Comparison of ENCODE assay signal across 20 cellular contexts in the genomic region with DNA sequence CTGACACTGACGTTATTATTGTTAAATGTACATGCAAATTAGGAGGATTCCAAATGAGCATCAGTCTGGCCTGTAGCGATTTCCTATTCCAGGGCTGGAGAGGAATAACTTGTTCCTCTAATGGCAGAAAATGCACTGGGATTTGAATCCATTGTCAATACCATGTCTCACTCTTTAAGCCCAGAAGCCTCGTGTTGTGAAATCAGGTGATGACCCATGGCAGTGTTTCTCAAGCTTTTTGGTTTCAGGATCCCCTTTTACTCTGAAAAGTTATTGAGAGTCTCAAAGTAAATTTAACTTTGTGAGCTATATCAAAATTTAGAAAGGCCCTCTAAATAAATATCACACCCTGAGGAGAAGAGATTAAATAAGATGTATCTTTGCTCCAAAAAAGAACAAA.
"Had no signal": no experiment of that assay in that cellular context is flagged by ENCODE, and none has a peak within 500 bp of the region (broad histone marks: within the 10 kb centered on the region; RNA-seq: fewer than 3 reads in every experiment).

No MANE protein-coding gene starts in this region.

- DNase-seq: activated CD4-positive, alpha-beta memory T cell treated with anti-CD3 and anti-CD28 coated beads for 36 hours; activated CD4-positive, alpha-beta T cell treated with anti-CD3 and anti-CD28 coated beads for 4 hours; activated CD4-positive, CD25-positive, alpha-beta regulatory T cell; activated effector memory CD4-positive, alpha-beta T cell treated with anti-CD3 and anti-CD28 coated beads, Interleukin-2, amount 50 U/mL, for 16 hours; activated naive CD4-positive, alpha-beta T cell treated with anti-CD3 and anti-CD28 coated beads, Interleukin-2, amount 50 U/mL, for 16 hours; activated naive CD8-positive, alpha-beta T cell treated with anti-CD3 and anti-CD28 coated beads, Interleukin-2, amount 50 U/mL, for 24 hours; activated T-cell treated with anti-CD3 and anti-CD28 coated beads, Interleukin-2, amount 50 U/mL, for 72 hours; cortex of kidney; endodermal cell; esophagus squamous epithelium; kidney; lower lobe of right lung; naive B cell; occipital lobe; posterior cingulate gyrus; small intestine; stimulated activated CD4-positive, alpha-beta T cell treated with anti-CD3 and anti-CD28 coated beads, Interleukin-15, amount 100 ng/mL, for 24 hours; stomach; T1000 had no signal

- FAIRE-seq: kidney, small intestine, urothelium cell line had no signal
